Comparison of ENCODE assay signal across 8 cellular contexts in the genomic region with DNA sequence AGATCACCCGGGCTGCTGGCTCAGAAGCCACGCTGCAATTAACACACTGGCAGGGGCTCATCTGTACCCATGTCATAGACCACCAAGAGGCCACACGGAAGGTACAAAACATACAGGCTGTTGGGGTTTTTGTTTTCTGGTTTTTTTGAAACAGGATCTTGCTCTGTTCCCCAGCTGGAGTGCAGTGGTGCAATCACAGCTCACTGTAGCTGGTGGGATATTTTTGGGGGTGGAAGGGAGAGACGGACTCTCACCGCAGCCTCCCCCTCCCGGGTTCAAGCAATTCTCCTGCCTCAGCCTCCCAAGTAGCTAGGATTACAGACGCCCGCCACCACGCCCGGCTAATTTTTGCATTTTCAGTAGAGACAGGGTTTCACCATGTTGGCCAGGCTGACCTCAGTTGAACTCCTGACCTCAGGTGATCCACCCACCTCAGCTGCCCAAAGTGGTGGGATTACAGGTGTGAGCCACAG. TPM values are rescaled to one million over a fixed set of nuclear protein-coding genes. Genes with fewer than 3 reads are reported as not detected.
DNase-seq lines count a peak whose midpoint lies in the region; ATAC-seq and TF ChIP-seq lines count a peak whose summit lies in the region.
"Not testable (repeated sequence)": the region's sequence is repeated elsewhere in the genome, so short reads cannot be mapped to it uniquely, and the experiment has no call there.

No MANE protein-coding gene starts in this region.

- not testable (repeated sequence) for H2BK15ac ChIP-seq in neuronal stem cell (ENCODE audit: low read length)

- not testable (repeated sequence) for H3K27ac ChIP-seq in CD8-positive, alpha-beta T cell (ENCODE audit: low read depth, low read length); neuronal stem cell (replicated peaks; ENCODE audit: low read length)
- peak overlapping the region; percentile 96 for H3K27ac ChIP-seq in HL-60 (replicated peaks)
- peak overlapping the region in 3 of 4 donors; percentile 71 to 90 (median 77) for H3K27ac ChIP-seq in Peyer's patch
- peak overlapping the region; percentile 70 to 83 (median 76) for H3K27ac ChIP-seq in transverse colon

- H3K4me1 ChIP-seq in CD8-positive, alpha-beta T cell (ENCODE audit: insufficient read depth, low read length), result peaks cover 63% of the 10 kb centered on the region
- peaks cover 0 to 45% (median 25%) of the 10 kb centered on the region in 4 donors for H3K4me1 ChIP-seq in Peyer's patch
- H3K4me1 ChIP-seq in neuronal stem cell (ENCODE audit: control insufficient read depth in 2 of 2, insufficient read depth in 1 of 2, low read depth in 1 of 2, low read length in 2 of 2), result peaks cover 3 to 12% of the 10 kb centered on the region in 2 donors
- peaks cover 5 to 49% (median 23%) of the 10 kb centered on the region in 4 donors for H3K4me1 ChIP-seq in transverse colon

- not testable (repeated sequence) for H3K79me1 ChIP-seq in neuronal stem cell (ENCODE audit: low read depth, low read length)

- H3K27ac Mint-ChIP-seq in CD8-positive, alpha-beta T cell, result peak overlapping the region; percentile 82
- peak overlapping the region; percentile 88 for H3K27ac Mint-ChIP-seq in activated CD8-positive, alpha-beta T cell treated with anti-CD3 and anti-CD28 coated beads for 36 hours

- no CpG with 5 or more reads among the region's 10 CpGs for WGBS in neuronal stem cell (ENCODE audit: extremely low coverage in 2 of 2, insufficient read length in 2 of 2, insufficient replicate concordance in 1 of 2), 2 donors
- 75% methylated on average over 10 of the region's 10 CpGs; no CpG with 5 or more reads in 1 of the 2 donors for WGBS in transverse colon (ENCODE audit: low coverage in 1 of 2), 2 donors

- H3K14ac ChIP-seq in neuronal stem cell (ENCODE audit: low read length), result peak overlapping the region; percentile 56

- not testable (repeated sequence) for ATAC-seq in CD8-positive, alpha-beta T cell; activated CD8-positive, alpha-beta T cell treated with anti-CD3 and anti-CD28 coated beads for 36 hours

- H3K4me2 ChIP-seq in neuronal stem cell (ENCODE audit: insufficient read depth, low read length, poor library complexity, severe bottlenecking), result not testable (repeated sequence)

- H3K4me3 Mint-ChIP-seq in CD8-positive, alpha-beta T cell, result peak overlapping the region; percentile 26
- not testable (repeated sequence) for H3K4me3 Mint-ChIP-seq in activated CD8-positive, alpha-beta T cell treated with anti-CD3 and anti-CD28 coated beads for 36 hours

- H3K4me1 Mint-ChIP-seq in CD8-positive, alpha-beta T cell (ENCODE audit: low read depth), result peaks cover 54% of the 10 kb centered on the region
- H3K4me1 Mint-ChIP-seq in activated CD8-positive, alpha-beta T cell treated with anti-CD3 and anti-CD28 coated beads for 36 hours (ENCODE audit: low read depth), result peaks cover 50% of the 10 kb centered on the region

- not testable (repeated sequence) for TF ChIP-seq CTCF in CD8-positive, alpha-beta T cell (IDR thresholded peaks at IDR 0.05); HL-60 (IDR thresholded peaks at IDR 0.05; ENCODE audit: insufficient read depth, low read length); NB4 (IDR thresholded peaks at IDR 0.05; ENCODE audit: low read depth, low read length); Peyer's patch (IDR thresholded peaks at IDR 0.05); activated CD8-positive, alpha-beta T cell treated with anti-CD3 and anti-CD28 coated beads for 36 hours (IDR thresholded peaks at IDR 0.05); transverse colon (IDR thresholded peaks at IDR 0.05)

- H3K27me3 ChIP-seq in CD8-positive, alpha-beta T cell (ENCODE audit: insufficient read depth, low read length); HL-60 (ENCODE audit: insufficient read depth, poor library complexity, severe bottlenecking); Peyer's patch; transverse colon: not testable (repeated sequence)
- peaks cover 0 to 12% (median 0%) of the 10 kb centered on the region in 3 experiments for H3K27me3 ChIP-seq in neuronal stem cell (ENCODE audit: control insufficient read depth in 3 of 3, insufficient read depth in 3 of 3, low read depth in 1 of 3, low read length in 3 of 3)

- intact Hi-C loops in CD8-positive, alpha-beta T cell (cut with DNase I, micrococcal nuclease), result loop anchor here (2.0 kb wide), 1 partner anchor 19 kb away; no protein-coding TSS in a partner anchor
- intact Hi-C loops in activated CD8-positive, alpha-beta T cell treated with anti-CD3 and anti-CD28 coated beads for 36 hours (cut with micrococcal nuclease); transverse colon (cut with DNase I; ENCODE audit: low total_unique reads): not testable (repeated sequence)

- H3K36me3 Mint-ChIP-seq in CD8-positive, alpha-beta T cell; activated CD8-positive, alpha-beta T cell treated with anti-CD3 and anti-CD28 coated beads for 36 hours (ENCODE audit: low read depth): not testable (repeated sequence)

- H4K91ac ChIP-seq in neuronal stem cell (ENCODE audit: low read depth, low read length, poor library complexity), result not testable (repeated sequence)

- DNase-seq in CD8-positive, alpha-beta T cell, result peak in 1 of 7 experiments; percentile 40
- peak in 1 of 2 experiments; percentile 69 for DNase-seq in HL-60 (ENCODE audit: low read depth in 1 of 2, low spot score in 1 of 2)
- DNase-seq in NB4 (ENCODE audit: low read depth), result peak; percentile 81
- peak in 1 of 3 donors; percentile 52 for DNase-seq in Peyer's patch
- peak; percentile 45 for DNase-seq in activated CD8-positive, alpha-beta T cell treated with anti-CD3 and anti-CD28 coated beads for 36 hours
- DNase-seq in germinal center (ENCODE audit: low spot score), result peak; percentile 46
- DNase-seq in neuronal stem cell (ENCODE audit: low spot score); transverse colon: not testable (repeated sequence)

- not testable (repeated sequence) for H3K9me3 ChIP-seq in CD8-positive, alpha-beta T cell (ENCODE audit: low read length); Peyer's patch; neuronal stem cell (replicated peaks in 1 of 2; ENCODE audit: control insufficient read depth in 2 of 2, insufficient read depth in 1 of 2, low read depth in 1 of 2, low read length in 2 of 2); transverse colon

- not testable (repeated sequence) for H2BK12ac ChIP-seq in neuronal stem cell (ENCODE audit: low read length)

- not testable (repeated sequence) for H2BK120ac ChIP-seq in neuronal stem cell (ENCODE audit: low read depth, low read length)

- not testable (repeated sequence) for H2AFZ ChIP-seq in neuronal stem cell (ENCODE audit: low read length)

- not testable (repeated sequence) for H4K8ac ChIP-seq in neuronal stem cell (ENCODE audit: low read depth, low read length)

- in situ Hi-C loops in transverse colon (cut with MboI; ENCODE audit: low pct_ligation_motif_present in 1 of 4, low pct_unique_long_range_greater_than_20kb in 1 of 4, low sequenced_read_pairs in 3 of 4), result not testable (repeated sequence)

- not testable (repeated sequence) for TF ChIP-seq EP300 in transverse colon (IDR thresholded peaks at IDR 0.05; ENCODE audit: low read depth)

- H2BK5ac ChIP-seq in neuronal stem cell (ENCODE audit: low read length), result peak overlapping the region; percentile 53

- H3K9me3 Mint-ChIP-seq in CD8-positive, alpha-beta T cell; activated CD8-positive, alpha-beta T cell treated with anti-CD3 and anti-CD28 coated beads for 36 hours: not testable (repeated sequence)

- not testable (repeated sequence) for TF ChIP-seq POLR2A in NB4 (IDR thresholded peaks at IDR 0.05; ENCODE audit: extremely low read depth, insufficient read length); Peyer's patch (IDR thresholded peaks at IDR 0.05); transverse colon (IDR thresholded peaks at IDR 0.05)

- H3K4ac ChIP-seq in neuronal stem cell (ENCODE audit: low read length), result not testable (repeated sequence)

- not testable (repeated sequence) for H3K23ac ChIP-seq in neuronal stem cell (ENCODE audit: low read depth, low read length, poor library complexity)

- not testable (repeated sequence) for H3K18ac ChIP-seq in neuronal stem cell (ENCODE audit: low read length)

- H2AK5ac ChIP-seq in neuronal stem cell (ENCODE audit: low read depth, low read length), result peak overlapping the region; percentile 90

- POLR2A ChIA-PET in CD8-positive, alpha-beta T cell (lab: Charles Lee), result interaction anchor here (1.4 to 2.2 kb wide), 2 partner anchors 12 to 29 kb away, joined by 3 to 11 read pairs; no protein-coding TSS in a partner anchor
- POLR2A ChIA-PET in activated CD8-positive, alpha-beta T cell treated with anti-CD3 and anti-CD28 coated beads for 36 hours (lab: Charles Lee), result not testable (repeated sequence)

- CTCF ChIA-PET in CD8-positive, alpha-beta T cell (lab: Charles Lee), result interaction anchor here (6.7 kb wide), 1 partner anchor 12 kb away, joined by 97 read pairs; no protein-coding TSS in a partner anchor
- CTCF ChIA-PET in activated CD8-positive, alpha-beta T cell treated with anti-CD3 and anti-CD28 coated beads for 36 hours (lab: Charles Lee), result interaction anchor here (2.7 to 3.8 kb wide), 2 partner anchors 11 to 77 kb away, joined by 14 to 16 read pairs; no protein-coding TSS in a partner anchor

- not testable (repeated sequence) for H3K36me3 ChIP-seq in CD8-positive, alpha-beta T cell (ENCODE audit: insufficient read depth, low read length); Peyer's patch; neuronal stem cell (replicated peaks in 1 of 2; ENCODE audit: control insufficient read depth in 2 of 2, insufficient read depth in 2 of 2, low read length in 2 of 2); transverse colon

- H3K27me3 Mint-ChIP-seq in CD8-positive, alpha-beta T cell (ENCODE audit: low read depth); activated CD8-positive, alpha-beta T cell treated with anti-CD3 and anti-CD28 coated beads for 36 hours: not testable (repeated sequence)

- H3K4me3 ChIP-seq in CD8-positive, alpha-beta T cell (ENCODE audit: low read depth, low read length); HL-60 (replicated peaks; ENCODE audit: insufficient read depth, low read length); NB4 (ENCODE audit: low read depth, low read length); Peyer's patch; neuronal stem cell (ENCODE audit: low read length in 2 of 2); transverse colon: not testable (repeated sequence)

- not testable (repeated sequence) for H3K9ac ChIP-seq in neuronal stem cell (ENCODE audit: low read depth, low read length, poor library complexity)

RNA-seq across cellular contexts. Expression of a gene that starts 19.5 kb away (rescaled TPM):
- total RNA-seq in CD8-positive, alpha-beta T cell, result 10 to 100 TPM; 46.4 to 48.7 TPM
- total RNA-seq in Peyer's patch, result 100 to 1,000 TPM; 220 to 753 (median 440) TPM
- 10 to 100 TPM; 44.4 to 46.6 TPM for total RNA-seq in activated CD8-positive, alpha-beta T cell treated with anti-CD3 and anti-CD28 coated beads for 36 hours
- polyA plus RNA-seq in neuronal stem cell (2013, experiment 1 of 2), result 53.3 TPM
- 57.2 TPM for polyA plus RNA-seq in neuronal stem cell (2013, experiment 2 of 2)
- total RNA-seq in transverse colon, result 1,000 to 10,000 TPM in 1 of 4 donors, 100 to 1,000 TPM in 3; 286 to 1,099 (median 522) TPM

Comparison
In these comparisons a context has a peak if more than half of its experiments do, and no peak if none do; other contexts are left out.
1. RNA of a gene that starts 19.5 kb away (total RNA-seq): 286 to 1,099 TPM in transverse colon and 220 to 753 TPM in Peyer's patch; 46.4 to 48.7 TPM in CD8-positive, alpha-beta T cell and 44.4 to 46.6 TPM in activated CD8-positive, alpha-beta T cell treated with anti-CD3 and anti-CD28 coated beads for 36 hours; every median in the first group is over 4 times any median in the second.